In genomic region chr14:79920180-79920579, GRCh38 we compare ENCODE assay signal across 32 cellular contexts.
"Had no signal": no experiment of that assay in that cellular context is flagged by ENCODE, and none has a peak within 500 bp of the region (broad histone marks: within the 10 kb centered on the region; RNA-seq: fewer than 3 reads in every experiment).

No MANE protein-coding gene starts in this region.

- H3K27me3 ChIP-seq: brain microvascular endothelial cell had no signal

- H3K27ac ChIP-seq: brain microvascular endothelial cell, RWPE1 had no signal

- H3K4me3 ChIP-seq: K562 had no signal

- ATAC-seq: activated CD8-positive, alpha-beta T cell treated with anti-CD3 and anti-CD28 coated beads for 36 hours; activated T-cell treated with anti-CD3 and anti-CD28 coated beads, Interleukin-2, amount 50 U/mL, for 72 hours; activated T-helper 17 cell treated with anti-CD3 and anti-CD28 coated beads, Interleukin-2, amount 50 U/mL, for 72 hours; K562; PC-3 had no signal

- FAIRE-seq: K562, RCC 7860, TTC549 had no signal

- H3K36me3 ChIP-seq: brain microvascular endothelial cell had no signal

- DNase-seq: activated CD4-positive, alpha-beta T cell treated with anti-CD3 and anti-CD28 coated beads, Interleukin-2, amount 10 ng/mL, durations not matched to agents 24 days and 14 days; activated CD4-positive, alpha-beta T cell treated with anti-CD3 and anti-CD28 coated beads, Interleukin-2, amount 50 U/mL, for 4 hours; activated CD8-positive, alpha-beta T cell treated with anti-CD3 and anti-CD28 coated beads for 36 hours; activated effector memory CD4-positive, alpha-beta T cell treated with anti-CD3 and anti-CD28 coated beads, Interleukin-2, amount 50 U/mL, for 16 hours; activated naive CD4-positive, alpha-beta T cell; activated naive CD4-positive, alpha-beta T cell treated with anti-CD3 and anti-CD28 coated beads, Interleukin-2, amount 50 U/mL, for 16 hours; activated naive CD8-positive, alpha-beta T cell treated with anti-CD3 and anti-CD28 coated beads for 36 hours; activated T-cell treated with anti-CD3 and anti-CD28 coated beads, Interleukin-2, amount 50 U/mL, for 1 hour; activated T-cell treated with anti-CD3 and anti-CD28 coated beads, Interleukin-2, amount 50 U/mL, for 72 hours; amniotic stem cell; aorta; brain microvascular endothelial cell; central memory CD4-positive, alpha-beta T cell; NCI-H1092 treated with DMSO at 0.1 percent for 48 hours; NCI-H1417; NCI-H146; NCI-H187; NCI-H2029 treated with DMSO at 0.1 percent for 48 hours; NCI-H2107; NCI-H2171; NCI-H2227 treated with DMSO at 0.1 percent for 48 hours; NCI-H446; NCI-H510A treated with DMSO at 0.1 percent for 48 hours; NCI-H526 treated with DMSO at 0.1 percent for 48 hours; NCI-H82; PC-3; Right ventricle myocardium superior had no signal
